In genomic region chr6:107827541-107827940, GRCh38 we compare ENCODE assay signal across 1 cellular context.
TF ChIP-seq lines count a peak whose summit lies in the region.

No MANE protein-coding gene starts in this region.

TF ChIP-seq in GM12878, 131 proteins besides CTCF, POLR2A, EP300 and RAD21 (continued from another document):
- TF ChIP-seq, protein P1, sequence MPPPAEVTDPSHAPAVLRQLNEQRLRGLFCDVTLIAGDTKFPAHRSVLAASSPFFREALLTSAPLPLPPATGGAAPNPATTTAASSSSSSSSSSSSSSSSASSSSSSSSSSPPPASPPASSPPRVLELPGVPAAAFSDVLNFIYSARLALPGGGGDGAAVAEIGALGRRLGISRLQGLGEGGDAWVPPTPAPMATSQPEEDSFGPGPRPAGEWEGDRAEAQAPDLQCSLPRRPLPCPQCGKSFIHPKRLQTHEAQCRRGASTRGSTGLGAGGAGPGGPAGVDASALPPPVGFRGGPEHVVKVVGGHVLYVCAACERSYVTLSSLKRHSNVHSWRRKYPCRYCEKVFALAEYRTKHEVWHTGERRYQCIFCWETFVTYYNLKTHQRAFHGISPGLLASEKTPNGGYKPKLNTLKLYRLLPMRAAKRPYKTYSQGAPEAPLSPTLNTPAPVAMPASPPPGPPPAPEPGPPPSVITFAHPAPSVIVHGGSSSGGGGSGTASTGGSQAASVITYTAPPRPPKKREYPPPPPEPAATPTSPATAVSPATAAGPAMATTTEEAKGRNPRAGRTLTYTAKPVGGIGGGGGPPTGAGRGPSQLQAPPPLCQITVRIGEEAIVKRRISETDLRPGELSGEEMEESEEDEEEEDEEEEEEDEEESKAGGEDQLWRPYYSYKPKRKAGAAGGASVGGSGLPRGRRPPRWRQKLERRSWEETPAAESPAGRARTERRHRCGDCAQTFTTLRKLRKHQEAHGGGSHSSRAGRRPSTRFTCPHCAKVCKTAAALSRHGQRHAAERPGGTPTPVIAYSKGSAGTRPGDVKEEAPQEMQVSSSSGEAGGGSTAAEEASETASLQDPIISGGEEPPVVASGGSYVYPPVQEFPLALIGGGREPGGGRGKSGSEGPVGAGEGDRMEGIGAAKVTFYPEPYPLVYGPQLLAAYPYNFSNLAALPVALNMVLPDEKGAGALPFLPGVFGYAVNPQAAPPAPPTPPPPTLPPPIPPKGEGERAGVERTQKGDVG (CRISPR knock-in tag; IDR thresholded peaks at IDR 0.05), result no peak
TF ChIP-seq in GM12878: peak in this region for 1.
